In genomic region chr2:142056784-142057183, GRCh38 we compare ENCODE assay signal across 7 cellular contexts.
"Had no signal": no experiment of that assay in that cellular context is flagged by ENCODE, and none has a peak within 500 bp of the region (broad histone marks: within the 10 kb centered on the region; RNA-seq: fewer than 3 reads in every experiment).

No MANE protein-coding gene starts in this region.

- H3K9ac ChIP-seq: KMS-11 had no signal

- H3K27ac ChIP-seq: HL-60, KMS-11 had no signal

- FAIRE-seq: HTR-8/SVneo had no signal

- H3K4me2 ChIP-seq: KMS-11 had no signal

- DNase-seq: Karpas-422, Kasumi-1, KBM-7, KG1 had no signal
